Comparison of ENCODE assay signal across 17 cellular contexts in the genomic region with DNA sequence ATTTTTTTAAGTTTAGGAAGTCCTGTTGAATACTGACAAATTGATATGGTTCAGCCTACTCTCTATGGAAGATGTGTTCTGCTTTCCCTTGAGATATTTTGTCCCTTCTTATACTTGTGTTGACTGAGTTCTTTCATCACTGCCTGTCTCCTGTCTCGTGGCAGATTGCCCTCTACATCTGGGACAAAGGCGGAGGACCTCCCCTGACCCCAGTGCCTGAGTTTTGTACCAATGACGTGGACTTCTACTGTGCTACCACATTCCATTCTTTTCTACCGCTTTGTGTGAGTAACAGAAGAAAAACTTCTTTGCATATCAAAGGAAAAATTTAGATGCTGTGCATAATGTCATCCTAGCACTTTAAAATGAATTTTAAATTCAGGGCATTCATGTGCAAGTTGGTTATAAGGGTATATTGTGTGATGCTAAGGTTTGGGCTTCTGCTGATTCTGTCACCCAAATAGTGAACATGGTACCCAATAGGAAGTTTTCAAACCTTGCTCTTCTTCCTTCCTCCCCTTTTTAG.
"Had no signal": no experiment of that assay in that cellular context is flagged by ENCODE, and none has a peak within 500 bp of the region (broad histone marks: within the 10 kb centered on the region; RNA-seq: fewer than 3 reads in every experiment).

No MANE protein-coding gene starts in this region.

- H3K4me3 ChIP-seq: colonic mucosa, esophagus squamous epithelium, right lobe of liver, spleen, suprapubic skin had no signal

- H3K4me1 ChIP-seq: colonic mucosa, esophagus squamous epithelium, right lobe of liver, spleen, suprapubic skin had no signal

- H3K9me3 ChIP-seq: colonic mucosa, right lobe of liver, suprapubic skin had no signal

- H3K27ac ChIP-seq: colonic mucosa, esophagus squamous epithelium, right lobe of liver, spleen, suprapubic skin had no signal

- H3K27me3 ChIP-seq: colonic mucosa, esophagus squamous epithelium, right lobe of liver, spleen, suprapubic skin had no signal

- DNase-seq: activated B cell treated with CpG ODN at 0.5 μM for 24 hours; activated CD4-positive, alpha-beta T cell treated with anti-CD3 and anti-CD28 coated beads, Interleukin-2, amount 10 ng/mL, durations not matched to agents 7 days and 5 days; activated CD8-positive, alpha-beta memory T cell treated with anti-CD3 and anti-CD28 coated beads, Interleukin-2, amount 50 U/mL, for 48 hours; activated gamma-delta T cell treated with Interleukin-2 at 50 U/mL for 16 hours; activated naive CD8-positive, alpha-beta T cell treated with anti-CD3 and anti-CD28 coated beads for 36 hours; amygdala; colonic mucosa; esophagus squamous epithelium; islet precursor cell; naive thymus-derived CD8-positive, alpha-beta T cell; occipital lobe; right lobe of liver; spleen; SW 1271; trophoblast cell had no signal

- H3K36me3 ChIP-seq: colonic mucosa had no signal

- ATAC-seq: left lobe of liver; naive thymus-derived CD8-positive, alpha-beta T cell; right lobe of liver had no signal
